In genomic region chr4:42649870-42650269, GRCh38 we compare ENCODE assay signal across 33 cellular contexts. TPM values are rescaled to one million over a fixed set of nuclear protein-coding genes. Genes with fewer than 3 reads are reported as not detected.
"Had no signal": no experiment of that assay in that cellular context is flagged by ENCODE, and none has a peak within 500 bp of the region (broad histone marks: within the 10 kb centered on the region; RNA-seq: fewer than 3 reads in every experiment).

No MANE protein-coding gene starts in this region.

- H3K27me3 Mint-ChIP-seq: activated CD4-positive, alpha-beta T cell treated with anti-CD3 and anti-CD28 coated beads, Interleukin-2, amount 10 ng/mL, durations not matched to agents 7 days and 5 days had no signal

- H3K27ac Mint-ChIP-seq: activated CD4-positive, alpha-beta T cell treated with anti-CD3 and anti-CD28 coated beads, Interleukin-2, amount 10 ng/mL, durations not matched to agents 7 days and 5 days; activated naive CD4-positive, alpha-beta T cell treated with anti-CD3 and anti-CD28 coated beads for 36 hours; activated naive CD4-positive, alpha-beta T cell treated with anti-CD3 and anti-CD28 coated beads, Interleukin-2, amount 50 U/mL, for 72 hours; activated T-helper 1 cell treated with anti-CD3 and anti-CD28 coated beads, Interleukin-12 subunit alpha, Interleukin-12 subunit beta, Interleukin-2, Interleukin-4 antibody, amounts not matched to agents 30 ng/mL and 10 ng/mL and 1 ng/mL, durations not matched to agents 14 hours and 24 hours and 36 hours had no signal

- ATAC-seq: activated naive CD4-positive, alpha-beta T cell treated with anti-CD3 and anti-CD28 coated beads, Interleukin-2, amount 50 U/mL, for 72 hours; activated T-cell treated with anti-CD3 and anti-CD28 coated beads, Interleukin-2, amount 50 U/mL, for 4 hours; body of pancreas; Right ventricle myocardium inferior; SK-N-SH treated with all-trans-retinoic acid at 6 μM for 48 hours had no signal

- H3K9me3 ChIP-seq: adrenal gland, body of pancreas, breast epithelium had no signal

- H3K4me3 ChIP-seq: adrenal gland, body of pancreas, breast epithelium, PC-9 had no signal

- DNase-seq: activated CD4-positive, alpha-beta T cell treated with anti-CD3 and anti-CD28 coated beads for 1 hour; activated CD4-positive, alpha-beta T cell treated with anti-CD3 and anti-CD28 coated beads, Interleukin-2, amount 10 ng/mL, durations not matched to agents 7 days and 5 days; activated CD4-positive, alpha-beta T cell treated with anti-CD3 and anti-CD28 coated beads, Interleukin-2, amount 50 U/mL, for 48 hours; activated CD4-positive, CD25-positive, alpha-beta regulatory T cell; activated CD8-positive, alpha-beta memory T cell treated with anti-CD3 and anti-CD28 coated beads, Interleukin-2, amount 50 U/mL, for 4 hours; activated gamma-delta T cell treated with Interleukin-2 at 50 U/mL for 16 hours; activated naive CD4-positive, alpha-beta T cell treated with anti-CD3 and anti-CD28 coated beads for 36 hours; activated T-cell treated with anti-CD3 and anti-CD28 coated beads for 4 hours; activated T-cell treated with anti-CD3 and anti-CD28 coated beads, Interleukin-2, amount 50 U/mL, for 4 hours; adrenal gland; body of pancreas; MM.1S; MV-4-11; NCI-H1092; NCI-H1436 treated with DMSO at 0.1 percent for 48 hours; NCI-H1694 treated with DMSO at 0.1 percent for 48 hours; NCI-H2029; NCI-H345; NCI-H524 treated with DMSO at 0.1 percent for 48 hours; NK-92 treated with Interleukin-12 subunit alpha and Interleukin-12 subunit beta, amount 100 ng/mL, for 24 hours; PC-9; SIG-M5; SW 1271; T-helper 1 cell; T-helper 2 cell; T-helper 9 cell; WERI-Rb-1 had no signal

- H3K27ac ChIP-seq: adrenal gland, body of pancreas, breast epithelium, PC-9, RWPE1, WERI-Rb-1 had no signal

- H3K27me3 ChIP-seq: adrenal gland, body of pancreas, breast epithelium had no signal

- H2AFZ ChIP-seq: PC-9 had no signal

- H3K4me2 ChIP-seq: PC-9 had no signal

- H3K36me3 ChIP-seq: adrenal gland, breast epithelium had no signal

- H3K4me3 Mint-ChIP-seq: activated CD4-positive, alpha-beta T cell treated with anti-CD3 and anti-CD28 coated beads, Interleukin-2, amount 10 ng/mL, durations not matched to agents 7 days and 5 days; activated naive CD4-positive, alpha-beta T cell treated with anti-CD3 and anti-CD28 coated beads for 36 hours; activated T-cell treated with anti-CD3 and anti-CD28 coated beads, Interleukin-2, amount 50 U/mL, for 4 hours; activated T-helper 1 cell treated with anti-CD3 and anti-CD28 coated beads, Interleukin-12 subunit alpha, Interleukin-12 subunit beta, Interleukin-2, Interleukin-4 antibody, amounts not matched to agents 30 ng/mL and 10 ng/mL and 1 ng/mL, durations not matched to agents 14 hours and 24 hours and 36 hours had no signal

RNA-seq across cellular contexts. Expression of gene ATP8A1, which starts 7.0 kb away (rescaled TPM):
- total RNA-seq: PC-9 had no signal
